In the genomic region with DNA sequence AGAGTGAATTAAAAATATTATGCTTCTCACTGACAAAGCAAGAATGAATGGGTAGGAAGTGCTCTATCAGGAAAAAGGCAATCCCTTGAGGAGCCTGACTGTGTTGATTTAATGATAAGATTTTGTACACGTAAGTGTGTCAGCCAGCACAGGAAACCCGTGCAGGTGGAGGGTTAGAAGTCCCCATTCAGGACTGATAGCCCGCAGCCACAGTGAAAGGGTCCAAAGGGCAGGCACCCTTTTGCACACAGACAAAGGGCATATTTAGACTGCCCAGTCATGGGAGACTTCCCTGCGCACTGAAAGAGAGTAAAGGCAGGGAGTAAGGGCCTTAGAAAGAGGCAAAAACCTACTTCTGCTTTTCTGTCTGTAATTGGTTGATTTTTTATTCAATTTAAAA, we compare ENCODE assay signal across 1 cellular context.
A peak's percentile ranks its signal among the peaks of the same experiment; 100 is the strongest.
TF ChIP-seq lines count a peak whose summit lies in the region.

No MANE protein-coding gene starts in this region.

TF ChIP-seq in HepG2, 621 proteins besides CTCF, POLR2A, EP300 and RAD21 (continued from another document):
- no peak for TF ChIP-seq ZHX1 (CRISPR knock-in tag; IDR thresholded peaks at IDR 0.05; ENCODE audit: low read depth)
- no peak for TF ChIP-seq TBX3 (IDR thresholded peaks at IDR 0.05; ENCODE audit: borderline replicate concordance)
- TF ChIP-seq ZSCAN29 (CRISPR knock-in tag; conservative IDR thresholded peaks at IDR 0.05), result no peak
- TF ChIP-seq, protein P1, sequence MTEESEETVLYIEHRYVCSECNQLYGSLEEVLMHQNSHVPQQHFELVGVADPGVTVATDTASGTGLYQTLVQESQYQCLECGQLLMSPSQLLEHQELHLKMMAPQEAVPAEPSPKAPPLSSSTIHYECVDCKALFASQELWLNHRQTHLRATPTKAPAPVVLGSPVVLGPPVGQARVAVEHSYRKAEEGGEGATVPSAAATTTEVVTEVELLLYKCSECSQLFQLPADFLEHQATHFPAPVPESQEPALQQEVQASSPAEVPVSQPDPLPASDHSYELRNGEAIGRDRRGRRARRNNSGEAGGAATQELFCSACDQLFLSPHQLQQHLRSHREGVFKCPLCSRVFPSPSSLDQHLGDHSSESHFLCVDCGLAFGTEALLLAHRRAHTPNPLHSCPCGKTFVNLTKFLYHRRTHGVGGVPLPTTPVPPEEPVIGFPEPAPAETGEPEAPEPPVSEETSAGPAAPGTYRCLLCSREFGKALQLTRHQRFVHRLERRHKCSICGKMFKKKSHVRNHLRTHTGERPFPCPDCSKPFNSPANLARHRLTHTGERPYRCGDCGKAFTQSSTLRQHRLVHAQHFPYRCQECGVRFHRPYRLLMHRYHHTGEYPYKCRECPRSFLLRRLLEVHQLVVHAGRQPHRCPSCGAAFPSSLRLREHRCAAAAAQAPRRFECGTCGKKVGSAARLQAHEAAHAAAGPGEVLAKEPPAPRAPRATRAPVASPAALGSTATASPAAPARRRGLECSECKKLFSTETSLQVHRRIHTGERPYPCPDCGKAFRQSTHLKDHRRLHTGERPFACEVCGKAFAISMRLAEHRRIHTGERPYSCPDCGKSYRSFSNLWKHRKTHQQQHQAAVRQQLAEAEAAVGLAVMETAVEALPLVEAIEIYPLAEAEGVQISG (CRISPR knock-in tag; IDR thresholded peaks at IDR 0.05), result peak; percentile 63
- TF ChIP-seq CSRNP2 (CRISPR knock-in tag; conservative IDR thresholded peaks at IDR 0.05; ENCODE audit: low read depth), result no peak
- TF ChIP-seq EZH2 (conservative IDR thresholded peaks at IDR 0.05; ENCODE audit: low read depth, low read length), result no peak
- peak; percentile 29 for TF ChIP-seq TBL1XR1 (IDR thresholded peaks at IDR 0.05; ENCODE audit: borderline replicate concordance, low read length, partially characterized antibody)
- peak; percentile 68 for TF ChIP-seq ZEB1 (IDR thresholded peaks at IDR 0.05; ENCODE audit: insufficient replicate concordance, low read depth)
- no peak for TF ChIP-seq HNRNPL (IDR thresholded peaks at IDR 0.05; ENCODE audit: low read depth, low read length)
- peak; percentile 48; the same call in 1 of the 2 replicates for TF ChIP-seq ARID4A (CRISPR knock-in tag; IDR thresholded peaks at IDR 0.05; ENCODE audit: borderline replicate concordance)
- TF ChIP-seq FLYWCH1 (CRISPR knock-in tag; IDR thresholded peaks at IDR 0.05), result no peak
- peak; percentile 74; the same call in 1 of the 2 replicates for TF ChIP-seq ERF (CRISPR knock-in tag; IDR thresholded peaks at IDR 0.05)
- TF ChIP-seq ZNF432 (CRISPR knock-in tag; IDR thresholded peaks at IDR 0.05; ENCODE audit: borderline replicate concordance), result no peak
- no peak for TF ChIP-seq PCBP2 (optimal IDR thresholded peaks at IDR 0.05; ENCODE audit: low read depth, low read length, poor library complexity, severe bottlenecking)
- no peak for TF ChIP-seq ZNF672 (CRISPR knock-in tag; IDR thresholded peaks at IDR 0.05)
- TF ChIP-seq PTBP1 (IDR thresholded peaks at IDR 0.05; ENCODE audit: low read depth, low read length, poor library complexity, severe bottlenecking), result no peak
- peak; percentile 83 for TF ChIP-seq TBX2 (CRISPR knock-in tag; IDR thresholded peaks at IDR 0.05; ENCODE audit: borderline replicate concordance)
- no peak for TF ChIP-seq ZNF276 (CRISPR knock-in tag; IDR thresholded peaks at IDR 0.05; ENCODE audit: low read depth)
- 0 out of 2 replicates have a peak, but pooled peaks have one; percentile 40 for TF ChIP-seq ZNF615 (CRISPR knock-in tag; IDR thresholded peaks at IDR 0.05; ENCODE audit: borderline replicate concordance)
- no peak for TF ChIP-seq ZBTB42 (CRISPR knock-in tag; IDR thresholded peaks at IDR 0.05)
- no peak for TF ChIP-seq SSRP1 (CRISPR knock-in tag; IDR thresholded peaks at IDR 0.05)
- TF ChIP-seq SP2 (CRISPR knock-in tag; IDR thresholded peaks at IDR 0.05), result no peak
